In the genomic region with DNA sequence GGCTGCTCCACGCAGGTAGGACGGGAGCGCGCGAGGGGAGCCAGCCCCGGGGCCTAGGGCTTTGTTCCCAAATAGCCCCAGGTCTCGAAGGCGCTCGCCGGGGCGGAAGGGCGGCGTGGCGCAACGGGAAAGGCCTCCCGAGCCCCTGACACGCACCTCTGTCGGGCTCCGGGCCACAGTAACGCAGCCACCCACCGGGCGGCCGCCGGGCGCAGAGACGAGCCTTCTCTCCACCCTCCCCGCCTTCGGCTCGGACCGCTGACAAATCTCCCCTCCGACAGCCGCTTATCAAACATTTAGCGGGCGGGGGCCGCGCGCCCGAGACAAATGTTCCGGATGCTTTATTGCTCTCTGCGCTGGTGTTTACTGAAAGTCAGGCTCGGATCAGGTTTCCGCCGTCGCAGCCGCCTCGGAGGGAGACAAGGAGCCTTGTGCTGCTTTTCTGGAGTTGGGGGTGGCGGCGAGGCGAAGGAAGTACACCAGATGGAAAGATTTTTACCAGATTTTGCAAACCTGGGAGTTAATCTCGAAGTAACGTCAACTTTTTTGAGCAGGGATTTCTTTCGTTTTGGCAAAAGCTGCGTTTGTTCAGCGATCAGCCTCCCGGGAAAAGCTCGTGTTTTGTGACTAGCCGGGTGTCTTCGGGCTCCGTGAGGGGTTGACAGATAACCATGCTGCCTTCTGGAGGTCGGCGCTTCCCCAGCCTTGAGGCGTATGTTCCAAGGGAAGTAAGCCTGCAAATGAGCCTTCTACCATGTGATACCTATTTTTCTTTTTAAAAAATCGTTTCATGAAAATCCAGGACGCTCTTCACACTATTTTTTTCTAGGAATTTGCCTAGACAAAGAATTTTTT, we compare ENCODE assay signal across 7 cellular contexts. TPM values are rescaled to one million over a fixed set of nuclear protein-coding genes. Genes with fewer than 3 reads are reported as not detected.
DNase-seq lines count a peak whose midpoint lies in the region; ATAC-seq and TF ChIP-seq lines count a peak whose summit lies in the region.

No MANE protein-coding gene starts in this region.

- DNase-seq in GM13976 (ENCODE audit: low spot score) (peak; percentile 64), HCT116 (ENCODE audit: low read depth, low spot score) (no peak), NAMALWA (ENCODE audit: low spot score) (peak; percentile 65), cerebellar cortex (ENCODE audit: low spot score) (peak; percentile 54), kidney tubule cell (ENCODE audit: low spot score) (peak; percentile 58)
- peak; percentile 71 for DNase-seq in stimulated activated CD4-positive, alpha-beta T cell treated with anti-CD3 and anti-CD28 coated beads, Interleukin-15, amount 100 ng/mL, for 24 hours

- peaks cover 19 to 45% of the 10 kb centered on the region in 2 experiments for H3K4me1 ChIP-seq in HCT116 (ENCODE audit: control insufficient read depth in 1 of 2, insufficient read depth in 2 of 2, low read length in 2 of 2)

- no peak overlapping the region for H2AFZ ChIP-seq in HCT116 (ENCODE audit: low read depth, low read length, poor library complexity, severe bottlenecking)

- CTCF ChIA-PET in HCT116 (lab: Charles Lee): no interaction called here

- ATAC-seq in HCT116: peak; percentile 20

- peaks cover 52% of the 10 kb centered on the region for H3K79me2 ChIP-seq in HCT116 (ENCODE audit: insufficient read depth, low read length)

- POLR2A ChIA-PET in HCT116 (lab: Charles Lee): no interaction called here

- in situ Hi-C loops in GM13976 (cut with MboI; ENCODE audit: low sequenced_read_pairs, unreplicated experiment): no loop called here

- no peak for TF ChIP-seq CTCF in GM13976 (IDR thresholded peaks at IDR 0.05; ENCODE audit: borderline replicate concordance, control extremely low read depth, extremely low read depth, insufficient read depth, missing control alignments)
- no peak for TF ChIP-seq CTCF in HCT116 (IDR thresholded peaks at IDR 0.05 in 2 of 3, conservative IDR thresholded peaks at IDR 0.05 in 1 of 3; ENCODE audit: borderline replicate concordance in 1 of 3, insufficient read depth in 1 of 3, low read depth in 2 of 3, low read length in 2 of 3)
- TF ChIP-seq CTCF in WI38 (IDR thresholded peaks at IDR 0.05; ENCODE audit: low read depth, low read length): no peak

- H3K36me3 ChIP-seq in HCT116 (ENCODE audit: control insufficient read depth in 1 of 2, insufficient read depth in 2 of 2, low read length in 2 of 2): no peaks in the 10 kb centered on the region; a peak in 1 of 4 replicates

- BruUV-seq in HCT116 (replicated peaks; lab: Mats Ljungman, UMichigan): no TSS peak

- H3K9me2 ChIP-seq in HCT116 (ENCODE audit: insufficient read depth): no peaks in the 10 kb centered on the region

- peak overlapping the region; percentile 87 for H3K27ac ChIP-seq in HCT116 (ENCODE audit: low read depth, low read length)

- H3K9me3 ChIP-seq in HCT116 (ENCODE audit: control insufficient read depth in 1 of 2, insufficient read depth in 1 of 2, low read depth in 1 of 2, low read length in 2 of 2): no peaks in the 10 kb centered on the region

- RAD21 ChIA-PET in HCT116 (lab: Charles Lee; ENCODE audit: low non-redundant PET in 1 of 2, low total read pairs in 2 of 2, uncharacterized antibody in 2 of 2, unreplicated experiment in 2 of 2): no interaction called here

- intact Hi-C loops in HCT116 (cut with micrococcal nuclease): no loop called here

- peak overlapping the region; percentile 90 for H3K4me2 ChIP-seq in HCT116 (ENCODE audit: low read length)

- peak overlapping the region; percentile 70 to 83 for H3K4me3 ChIP-seq in HCT116 (replicated peaks in 1 of 2; ENCODE audit: low read depth in 1 of 2, low read length in 2 of 2)
- peak overlapping the region; percentile 95 for H3K4me3 ChIP-seq in WI38 (ENCODE audit: low read depth, low read length)

- no peak for TF ChIP-seq POLR2A in HCT116 (IDR thresholded peaks at IDR 0.05; ENCODE audit: borderline replicate concordance, extremely low read depth, insufficient read depth, insufficient read length)

- TF ChIP-seq RAD21 in HCT116 (IDR thresholded peaks at IDR 0.05; ENCODE audit: low read depth): no peak

- H3K9ac ChIP-seq in HCT116 (ENCODE audit: low read length): peak overlapping the region; percentile 80

- peaks cover 6% of the 10 kb centered on the region; the same call in 1 of the 2 replicates for H4K20me1 ChIP-seq in HCT116 (ENCODE audit: insufficient read depth)

- H3K27me3 ChIP-seq in HCT116 (ENCODE audit: insufficient read depth, low read length): peaks cover 6% of the 10 kb centered on the region; the same call in 1 of the 2 replicates

TF ChIP-seq in HCT116, 20 proteins besides CTCF, POLR2A, EP300 and RAD21:
- TF ChIP-seq, protein P1, sequence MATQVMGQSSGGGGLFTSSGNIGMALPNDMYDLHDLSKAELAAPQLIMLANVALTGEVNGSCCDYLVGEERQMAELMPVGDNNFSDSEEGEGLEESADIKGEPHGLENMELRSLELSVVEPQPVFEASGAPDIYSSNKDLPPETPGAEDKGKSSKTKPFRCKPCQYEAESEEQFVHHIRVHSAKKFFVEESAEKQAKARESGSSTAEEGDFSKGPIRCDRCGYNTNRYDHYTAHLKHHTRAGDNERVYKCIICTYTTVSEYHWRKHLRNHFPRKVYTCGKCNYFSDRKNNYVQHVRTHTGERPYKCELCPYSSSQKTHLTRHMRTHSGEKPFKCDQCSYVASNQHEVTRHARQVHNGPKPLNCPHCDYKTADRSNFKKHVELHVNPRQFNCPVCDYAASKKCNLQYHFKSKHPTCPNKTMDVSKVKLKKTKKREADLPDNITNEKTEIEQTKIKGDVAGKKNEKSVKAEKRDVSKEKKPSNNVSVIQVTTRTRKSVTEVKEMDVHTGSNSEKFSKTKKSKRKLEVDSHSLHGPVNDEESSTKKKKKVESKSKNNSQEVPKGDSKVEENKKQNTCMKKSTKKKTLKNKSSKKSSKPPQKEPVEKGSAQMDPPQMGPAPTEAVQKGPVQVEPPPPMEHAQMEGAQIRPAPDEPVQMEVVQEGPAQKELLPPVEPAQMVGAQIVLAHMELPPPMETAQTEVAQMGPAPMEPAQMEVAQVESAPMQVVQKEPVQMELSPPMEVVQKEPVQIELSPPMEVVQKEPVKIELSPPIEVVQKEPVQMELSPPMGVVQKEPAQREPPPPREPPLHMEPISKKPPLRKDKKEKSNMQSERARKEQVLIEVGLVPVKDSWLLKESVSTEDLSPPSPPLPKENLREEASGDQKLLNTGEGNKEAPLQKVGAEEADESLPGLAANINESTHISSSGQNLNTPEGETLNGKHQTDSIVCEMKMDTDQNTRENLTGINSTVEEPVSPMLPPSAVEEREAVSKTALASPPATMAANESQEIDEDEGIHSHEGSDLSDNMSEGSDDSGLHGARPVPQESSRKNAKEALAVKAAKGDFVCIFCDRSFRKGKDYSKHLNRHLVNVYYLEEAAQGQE (IDR thresholded peaks at IDR 0.05; ENCODE audit: low read depth): no peak
- TF ChIP-seq POLR2AphosphoS5 (IDR thresholded peaks at IDR 0.05; ENCODE audit: low read depth, low read length): no peak
- TF ChIP-seq ZFX (IDR thresholded peaks at IDR 0.05): peak; percentile 70; the same call in 1 of the 2 replicates
- TF ChIP-seq, protein P2, sequence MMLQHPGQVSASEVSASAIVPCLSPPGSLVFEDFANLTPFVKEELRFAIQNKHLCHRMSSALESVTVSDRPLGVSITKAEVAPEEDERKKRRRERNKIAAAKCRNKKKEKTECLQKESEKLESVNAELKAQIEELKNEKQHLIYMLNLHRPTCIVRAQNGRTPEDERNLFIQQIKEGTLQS (IDR thresholded peaks at IDR 0.05): no peak

RNA-seq across cellular contexts. Expression of a gene that starts 1.0 kb away (rescaled TPM):
- 18.3 TPM for total RNA-seq in HCT116 (2021; ENCODE audit: unreplicated experiment)
- 10.6 and 10.8 TPM in 2 replicates for polyA plus RNA-seq in HCT116 (2012)
